Comparison of ENCODE assay signal across 8 cellular contexts in genomic region chr7:98470131-98470985, GRCh38.
DNase-seq lines count a peak whose midpoint lies in the region; ATAC-seq, FAIRE-seq and TF ChIP-seq lines count a peak whose summit lies in the region.

No MANE protein-coding gene starts in this region.

- H3K4me1 ChIP-seq in endocrine pancreas (ENCODE audit: control insufficient read depth, insufficient read depth, low read length) (no peaks in the 10 kb centered on the region), pancreas (no peaks in the 10 kb centered on the region)

- no peak for FAIRE-seq in pancreas (lab: Jason Lieb, UNC)

- H3K9me3 ChIP-seq in endocrine pancreas (ENCODE audit: control insufficient read depth, low read length): peaks cover 2% of the 10 kb centered on the region
- H3K9me3 ChIP-seq in pancreas: no peaks in the 10 kb centered on the region

- TF ChIP-seq CTCF in pancreas (IDR thresholded peaks at IDR 0.05): no peak

- 10 to 11% methylated on average over 38 to 43 of the region's 43 CpGs for WGBS in pancreas, 2 donors

- no peak overlapping the region for H3K9ac ChIP-seq in endocrine pancreas (ENCODE audit: control insufficient read depth, insufficient read depth, low read length)

- peak; percentile 69 for DNase-seq in DMS114 treated with DMSO at 0.1 percent for 48 hours (lab: John Stamatoyannopoulos, UW; ENCODE audit: unreplicated experiment)
- DNase-seq in RPMI8226: peak; percentile 24
- DNase-seq in pancreas: peak; percentile 78 to 92 (median 88)
- DNase-seq in dedifferentiated amniotic fluid mesenchymal stem cell (ENCODE audit: extremely low spot score): no peak

- peak overlapping the region; percentile 38 for H3K4me3 ChIP-seq in endocrine pancreas (ENCODE audit: control insufficient read depth, insufficient read depth, low read length)
- peak overlapping the region in 2 of 4 donors; percentile 14 to 39 for H3K4me3 ChIP-seq in pancreas

- H3K36me3 ChIP-seq in endocrine pancreas (ENCODE audit: control insufficient read depth, insufficient read depth, low read length) (no peaks in the 10 kb centered on the region), pancreas (no peaks in the 10 kb centered on the region)

- H3K27me3 ChIP-seq in endocrine pancreas (ENCODE audit: control insufficient read depth, insufficient read depth, low read length) (no peaks in the 10 kb centered on the region), pancreas (no peaks in the 10 kb centered on the region)

- intact Hi-C loops in pancreas (cut with DNase I): no loop called here

- no peak overlapping the region for H3K27ac ChIP-seq in pancreas

- peak; percentile 94 to 100 (median 98) for ATAC-seq in pancreas
- ATAC-seq in HG03439 (IDR thresholded peaks at IDR 0.05; ENCODE audit: unreplicated experiment): no peak
- no peak for ATAC-seq in HG02852 (IDR thresholded peaks at IDR 0.05; ENCODE audit: unreplicated experiment)
- no peak for ATAC-seq in HG03025 (IDR thresholded peaks at IDR 0.05; ENCODE audit: low FRiP score, unreplicated experiment)

Comparison
In these comparisons a context has a peak if more than half of its experiments do, and no peak if none do; other contexts are left out.
1. ATAC-seq: peak in pancreas (4 of 4); none in HG03439 (single experiment), HG02852 (single experiment) and HG03025 (single experiment).